Comparison of ENCODE assay signal across 24 cellular contexts in the genomic region with DNA sequence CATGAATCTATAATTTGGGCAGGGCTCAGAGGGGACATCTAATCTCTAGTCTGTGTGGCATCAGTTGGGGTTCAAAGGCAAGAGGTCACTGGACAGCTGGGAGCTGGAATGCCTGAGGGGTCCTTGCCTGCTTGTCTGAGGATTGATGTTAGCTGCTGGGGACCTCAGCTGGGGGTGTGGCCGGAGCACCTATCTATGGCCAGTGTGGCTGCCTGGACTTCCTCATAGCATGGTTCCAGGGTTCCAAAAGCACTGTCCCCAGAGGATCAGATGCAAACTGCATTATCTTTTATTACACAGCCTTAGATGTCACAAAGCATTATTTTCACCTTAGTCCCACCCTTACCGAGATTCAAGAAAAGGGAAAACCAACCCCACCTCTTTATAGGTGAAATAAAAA.
"Had no signal": no experiment of that assay in that cellular context is flagged by ENCODE, and none has a peak within 500 bp of the region (broad histone marks: within the 10 kb centered on the region; RNA-seq: fewer than 3 reads in every experiment).

No MANE protein-coding gene starts in this region.

- ATAC-seq: left colon; lower lobe of right lung; mucosa of descending colon; sciatic nerve; stimulated activated naive CD8-positive, alpha-beta T cell treated with anti-CD3 and anti-CD28 coated beads, Interleukin-15, amount 100 ng/mL, for 72 hours had no signal

- H2AFZ ChIP-seq: parathyroid adenoma had no signal

- H3K9ac ChIP-seq: parathyroid adenoma had no signal

- H3K4me3 ChIP-seq: left ventricle myocardium inferior, lower lobe of right lung, mucosa of descending colon, smooth muscle cell, thyroid gland had no signal

- H3K4me2 ChIP-seq: smooth muscle cell had no signal

- FAIRE-seq: colon, frontal cortex had no signal

- H3K79me2 ChIP-seq: parathyroid adenoma had no signal

- H3K27me3 ChIP-seq: thyroid gland had no signal

- H3K27ac ChIP-seq: left ventricle myocardium inferior, lower lobe of right lung, parathyroid adenoma, thyroid gland had no signal

- H3K4me1 ChIP-seq: left ventricle myocardium inferior, lower lobe of right lung, parathyroid adenoma, thyroid gland had no signal

- H3K9me3 ChIP-seq: left ventricle myocardium inferior, lower lobe of right lung, mucosa of descending colon, thyroid gland had no signal

- DNase-seq: effector memory CD4-positive, alpha-beta T cell; erythroblast; hypothalamus; immature natural killer cell; islet precursor cell; kidney glomerular epithelial cell; left colon; left ventricle myocardium inferior; lower lobe of right lung; mucosa of descending colon; naive B cell; stimulated activated CD4-positive, alpha-beta T cell treated with anti-CD3 and anti-CD28 coated beads, Interleukin-12 subunit alpha, Interleukin-12 subunit beta, amount 100 ng/mL, for 4 hours; stimulated activated CD4-positive, alpha-beta T cell treated with anti-CD3 and anti-CD28 coated beads, Interleukin-1b, Interleukin-23, amount 100 ng/mL, for 48 hours; stimulated activated CD4-positive, alpha-beta T cell treated with anti-CD3 and anti-CD28 coated beads, Interleukin-4, amount 100 ng/mL, for 1 hour; stimulated activated CD8-positive, alpha-beta memory T cell treated with anti-CD3 and anti-CD28 coated beads, Interleukin-4, amount 100 ng/mL, for 48 hours; stimulated activated naive CD4-positive, alpha-beta T cell; stimulated activated naive CD8-positive, alpha-beta T cell treated with anti-CD3 and anti-CD28 coated beads, Interleukin-15, amount 100 ng/mL, for 72 hours; thyroid gland; trophoblast cell had no signal

- H3K36me3 ChIP-seq: left ventricle myocardium inferior, lower lobe of right lung, thyroid gland had no signal
